Comparison of ENCODE assay signal across 8 cellular contexts in genomic region chr2:104412384-104412783, GRCh38.
DNase-seq lines count a peak whose midpoint lies in the region; ATAC-seq and TF ChIP-seq lines count a peak whose summit lies in the region.

No MANE protein-coding gene starts in this region.

- peaks cover 0 to 10% (median 3%) of the 10 kb centered on the region in 5 donors for H3K9me3 Mint-ChIP-seq in CD8-positive, alpha-beta memory T cell

- 29 to 30% methylated on average over 2 of the region's 2 CpGs for WGBS in tibial nerve, 2 donors

- CTCF ChIA-PET in CD8-positive, alpha-beta memory T cell (lab: Charles Lee): no interaction called here

- H3K27ac Mint-ChIP-seq in CD8-positive, alpha-beta memory T cell: no peak overlapping the region

- no peak overlapping the region for H3K4me3 ChIP-seq in tibial nerve
- H3K4me3 ChIP-seq in CD8-positive, alpha-beta memory T cell (ENCODE audit: low read length): no peak overlapping the region

- no peaks in the 10 kb centered on the region for H3K36me3 Mint-ChIP-seq in CD8-positive, alpha-beta memory T cell

- H3K27me3 ChIP-seq in tibial nerve: no peaks in the 10 kb centered on the region
- H3K27me3 ChIP-seq in CD8-positive, alpha-beta memory T cell (ENCODE audit: insufficient read depth, low read length, poor library complexity, severe bottlenecking): no peaks in the 10 kb centered on the region

- TF ChIP-seq CTCF in tibial nerve (IDR thresholded peaks at IDR 0.05): peak in 3 of 5 experiments; percentile 14 to 27 (median 18)

- POLR2A ChIA-PET in CD8-positive, alpha-beta memory T cell (lab: Charles Lee): no interaction called here

- TF ChIP-seq EP300 in tibial nerve (IDR thresholded peaks at IDR 0.05): no peak

- no peak overlapping the region for H3K4me3 Mint-ChIP-seq in CD8-positive, alpha-beta memory T cell

- peak; percentile 58 for ATAC-seq in GM21447 (IDR thresholded peaks at IDR 0.05; ENCODE audit: unreplicated experiment)

- H3K4me1 ChIP-seq in tibial nerve: no peaks in the 10 kb centered on the region
- no peaks in the 10 kb centered on the region for H3K4me1 ChIP-seq in CD8-positive, alpha-beta memory T cell (ENCODE audit: insufficient read depth, low read length)

- H3K27me3 Mint-ChIP-seq in CD8-positive, alpha-beta memory T cell: no peaks in the 10 kb centered on the region

- DNase-seq in SIG-M5 treated with dmso at 0.1 percent for 504 hours (lab: John Stamatoyannopoulos, UW; ENCODE audit: unreplicated experiment) (peak; percentile 11), SIG-M5 (lab: John Stamatoyannopoulos, UW) (no peak), NCI-H748 (lab: John Stamatoyannopoulos, UW; ENCODE audit: unreplicated experiment) (peak; percentile 50), foreskin melanocyte (peak; percentile 13), tibial nerve (ENCODE audit: low spot score in 2 of 2) (peak in 1 of 2 donors; percentile 17)
- DNase-seq in CD8-positive, alpha-beta memory T cell: no peak
- DNase-seq in stimulated activated naive CD4-positive, alpha-beta T cell treated with Interleukin-2 at 50 U/mL for 16 hours (lab: John Stamatoyannopoulos, UW): no peak

- no peaks in the 10 kb centered on the region for H3K9me3 ChIP-seq in tibial nerve
- no peaks in the 10 kb centered on the region for H3K9me3 ChIP-seq in CD8-positive, alpha-beta memory T cell (ENCODE audit: low read length)

- TF ChIP-seq POLR2A in tibial nerve (IDR thresholded peaks at IDR 0.05): no peak

- H3K36me3 ChIP-seq in tibial nerve: no peaks in the 10 kb centered on the region
- H3K36me3 ChIP-seq in CD8-positive, alpha-beta memory T cell (ENCODE audit: insufficient read depth, low read length): no peaks in the 10 kb centered on the region

- H3K27ac ChIP-seq in tibial nerve: no peak overlapping the region
- no peak overlapping the region for H3K27ac ChIP-seq in CD8-positive, alpha-beta memory T cell (ENCODE audit: low read depth, low read length)

- H3K4me1 Mint-ChIP-seq in CD8-positive, alpha-beta memory T cell: no peaks in the 10 kb centered on the region

Comparison
In these comparisons a context has a peak if more than half of its experiments do, and no peak if none do; other contexts are left out.
1. DNase-seq: peak in SIG-M5 treated with dmso at 0.1 percent for 504 hours (single experiment), NCI-H748 (single experiment) and foreskin melanocyte (single experiment); none in SIG-M5 (single experiment), CD8-positive, alpha-beta memory T cell (0 of 5) and stimulated activated naive CD4-positive, alpha-beta T cell treated with Interleukin-2 at 50 U/mL for 16 hours (single experiment).